Comparison of ENCODE assay signal across 2 cellular contexts in the genomic region with DNA sequence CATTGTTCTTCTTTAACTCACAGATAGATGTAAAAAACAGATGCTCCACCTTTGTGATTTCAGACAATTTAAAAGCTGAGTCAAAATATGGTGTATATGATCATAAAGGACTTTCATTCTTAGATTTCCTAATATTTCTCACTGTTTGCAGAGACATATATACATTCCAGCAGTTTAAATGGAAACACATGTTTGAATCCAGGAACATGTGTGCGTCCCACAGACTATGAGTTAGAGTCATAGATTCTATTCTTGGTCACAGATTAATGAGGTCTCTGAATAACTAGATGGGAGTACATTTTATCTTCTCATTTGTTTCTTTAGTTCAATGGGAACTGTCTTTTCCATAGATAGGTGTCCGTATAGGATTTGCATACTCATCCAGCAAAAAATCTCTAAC.
TF ChIP-seq lines count a peak whose summit lies in the region.

No MANE protein-coding gene starts in this region.

TF ChIP-seq in IMR-90, 13 proteins besides CTCF, POLR2A, EP300 and RAD21 (continued from another document):
- TF ChIP-seq, protein P1, sequence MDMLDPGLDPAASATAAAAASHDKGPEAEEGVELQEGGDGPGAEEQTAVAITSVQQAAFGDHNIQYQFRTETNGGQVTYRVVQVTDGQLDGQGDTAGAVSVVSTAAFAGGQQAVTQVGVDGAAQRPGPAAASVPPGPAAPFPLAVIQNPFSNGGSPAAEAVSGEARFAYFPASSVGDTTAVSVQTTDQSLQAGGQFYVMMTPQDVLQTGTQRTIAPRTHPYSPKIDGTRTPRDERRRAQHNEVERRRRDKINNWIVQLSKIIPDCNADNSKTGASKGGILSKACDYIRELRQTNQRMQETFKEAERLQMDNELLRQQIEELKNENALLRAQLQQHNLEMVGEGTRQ (IDR thresholded peaks at IDR 0.05; ENCODE audit: low read depth, low read length), result no peak
TF ChIP-seq in IMR-90: peak in this region for 0.

TF ChIP-seq in GM23338, 12 proteins besides CTCF, POLR2A, EP300 and RAD21 (continued from another document):
- TF ChIP-seq, protein P2, sequence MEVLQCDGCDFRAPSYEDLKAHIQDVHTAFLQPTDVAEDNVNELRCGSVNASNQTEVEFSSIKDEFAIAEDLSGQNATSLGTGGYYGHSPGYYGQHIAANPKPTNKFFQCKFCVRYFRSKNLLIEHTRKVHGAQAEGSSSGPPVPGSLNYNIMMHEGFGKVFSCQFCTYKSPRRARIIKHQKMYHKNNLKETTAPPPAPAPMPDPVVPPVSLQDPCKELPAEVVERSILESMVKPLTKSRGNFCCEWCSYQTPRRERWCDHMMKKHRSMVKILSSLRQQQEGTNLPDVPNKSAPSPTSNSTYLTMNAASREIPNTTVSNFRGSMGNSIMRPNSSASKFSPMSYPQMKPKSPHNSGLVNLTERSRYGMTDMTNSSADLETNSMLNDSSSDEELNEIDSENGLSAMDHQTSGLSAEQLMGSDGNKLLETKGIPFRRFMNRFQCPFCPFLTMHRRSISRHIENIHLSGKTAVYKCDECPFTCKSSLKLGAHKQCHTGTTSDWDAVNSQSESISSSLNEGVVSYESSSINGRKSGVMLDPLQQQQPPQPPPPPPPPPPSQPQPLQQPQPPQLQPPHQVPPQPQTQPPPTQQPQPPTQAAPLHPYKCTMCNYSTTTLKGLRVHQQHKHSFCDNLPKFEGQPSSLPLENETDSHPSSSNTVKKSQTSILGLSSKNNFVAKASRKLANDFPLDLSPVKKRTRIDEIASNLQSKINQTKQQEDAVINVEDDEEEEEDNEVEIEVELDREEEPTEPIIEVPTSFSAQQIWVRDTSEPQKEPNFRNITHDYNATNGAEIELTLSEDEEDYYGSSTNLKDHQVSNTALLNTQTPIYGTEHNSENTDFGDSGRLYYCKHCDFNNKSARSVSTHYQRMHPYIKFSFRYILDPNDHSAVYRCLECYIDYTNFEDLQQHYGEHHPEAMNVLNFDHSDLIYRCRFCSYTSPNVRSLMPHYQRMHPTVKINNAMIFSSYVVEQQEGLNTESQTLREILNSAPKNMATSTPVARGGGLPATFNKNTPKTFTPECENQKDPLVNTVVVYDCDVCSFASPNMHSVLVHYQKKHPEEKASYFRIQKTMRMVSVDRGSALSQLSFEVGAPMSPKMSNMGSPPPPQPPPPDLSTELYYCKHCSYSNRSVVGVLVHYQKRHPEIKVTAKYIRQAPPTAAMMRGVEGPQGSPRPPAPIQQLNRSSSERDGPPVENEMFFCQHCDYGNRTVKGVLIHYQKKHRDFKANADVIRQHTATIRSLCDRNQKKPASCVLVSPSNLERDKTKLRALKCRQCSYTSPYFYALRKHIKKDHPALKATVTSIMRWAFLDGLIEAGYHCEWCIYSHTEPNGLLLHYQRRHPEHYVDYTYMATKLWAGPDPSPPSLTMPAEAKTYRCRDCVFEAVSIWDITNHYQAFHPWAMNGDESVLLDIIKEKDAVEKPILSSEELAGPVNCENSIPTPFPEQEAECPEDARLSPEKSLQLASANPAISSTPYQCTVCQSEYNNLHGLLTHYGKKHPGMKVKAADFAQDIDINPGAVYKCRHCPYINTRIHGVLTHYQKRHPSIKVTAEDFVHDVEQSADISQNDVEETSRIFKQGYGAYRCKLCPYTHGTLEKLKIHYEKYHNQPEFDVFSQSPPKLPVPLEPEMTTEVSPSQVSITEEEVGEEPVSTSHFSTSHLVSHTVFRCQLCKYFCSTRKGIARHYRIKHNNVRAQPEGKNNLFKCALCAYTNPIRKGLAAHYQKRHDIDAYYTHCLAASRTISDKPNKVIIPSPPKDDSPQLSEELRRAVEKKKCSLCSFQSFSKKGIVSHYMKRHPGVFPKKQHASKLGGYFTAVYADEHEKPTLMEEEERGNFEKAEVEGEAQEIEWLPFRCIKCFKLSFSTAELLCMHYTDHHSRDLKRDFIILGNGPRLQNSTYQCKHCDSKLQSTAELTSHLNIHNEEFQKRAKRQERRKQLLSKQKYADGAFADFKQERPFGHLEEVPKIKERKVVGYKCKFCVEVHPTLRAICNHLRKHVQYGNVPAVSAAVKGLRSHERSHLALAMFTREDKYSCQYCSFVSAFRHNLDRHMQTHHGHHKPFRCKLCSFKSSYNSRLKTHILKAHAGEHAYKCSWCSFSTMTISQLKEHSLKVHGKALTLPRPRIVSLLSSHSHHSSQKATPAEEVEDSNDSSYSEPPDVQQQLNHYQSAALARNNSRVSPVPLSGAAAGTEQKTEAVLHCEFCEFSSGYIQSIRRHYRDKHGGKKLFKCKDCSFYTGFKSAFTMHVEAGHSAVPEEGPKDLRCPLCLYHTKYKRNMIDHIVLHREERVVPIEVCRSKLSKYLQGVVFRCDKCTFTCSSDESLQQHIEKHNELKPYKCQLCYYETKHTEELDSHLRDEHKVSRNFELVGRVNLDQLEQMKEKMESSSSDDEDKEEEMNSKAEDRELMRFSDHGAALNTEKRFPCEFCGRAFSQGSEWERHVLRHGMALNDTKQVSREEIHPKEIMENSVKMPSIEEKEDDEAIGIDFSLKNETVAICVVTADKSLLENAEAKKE (CRISPR knock-in tag; IDR thresholded peaks at IDR 0.05), result no peak
- TF ChIP-seq POLR2AphosphoS5 (IDR thresholded peaks at IDR 0.05; ENCODE audit: low read depth) (no peak), JUNB (IDR thresholded peaks at IDR 0.05; ENCODE audit: unreplicated experiment) (no peak), NANOG (IDR thresholded peaks at IDR 0.05; ENCODE audit: borderline replicate concordance) (no peak), EZH2 (IDR thresholded peaks at IDR 0.05; ENCODE audit: low read depth, unreplicated experiment) (no peak), ZNF331 (CRISPR knock-in tag; IDR thresholded peaks at IDR 0.05; ENCODE audit: low read depth) (no peak), ZNF114 (CRISPR knock-in tag; IDR thresholded peaks at IDR 0.05) (no peak), STAT1 (IDR thresholded peaks at IDR 0.05; ENCODE audit: unreplicated experiment) (no peak), CREB1 (CRISPR knock-in tag; IDR thresholded peaks at IDR 0.05; ENCODE audit: low read depth) (no peak)
- TF ChIP-seq, protein P3, sequence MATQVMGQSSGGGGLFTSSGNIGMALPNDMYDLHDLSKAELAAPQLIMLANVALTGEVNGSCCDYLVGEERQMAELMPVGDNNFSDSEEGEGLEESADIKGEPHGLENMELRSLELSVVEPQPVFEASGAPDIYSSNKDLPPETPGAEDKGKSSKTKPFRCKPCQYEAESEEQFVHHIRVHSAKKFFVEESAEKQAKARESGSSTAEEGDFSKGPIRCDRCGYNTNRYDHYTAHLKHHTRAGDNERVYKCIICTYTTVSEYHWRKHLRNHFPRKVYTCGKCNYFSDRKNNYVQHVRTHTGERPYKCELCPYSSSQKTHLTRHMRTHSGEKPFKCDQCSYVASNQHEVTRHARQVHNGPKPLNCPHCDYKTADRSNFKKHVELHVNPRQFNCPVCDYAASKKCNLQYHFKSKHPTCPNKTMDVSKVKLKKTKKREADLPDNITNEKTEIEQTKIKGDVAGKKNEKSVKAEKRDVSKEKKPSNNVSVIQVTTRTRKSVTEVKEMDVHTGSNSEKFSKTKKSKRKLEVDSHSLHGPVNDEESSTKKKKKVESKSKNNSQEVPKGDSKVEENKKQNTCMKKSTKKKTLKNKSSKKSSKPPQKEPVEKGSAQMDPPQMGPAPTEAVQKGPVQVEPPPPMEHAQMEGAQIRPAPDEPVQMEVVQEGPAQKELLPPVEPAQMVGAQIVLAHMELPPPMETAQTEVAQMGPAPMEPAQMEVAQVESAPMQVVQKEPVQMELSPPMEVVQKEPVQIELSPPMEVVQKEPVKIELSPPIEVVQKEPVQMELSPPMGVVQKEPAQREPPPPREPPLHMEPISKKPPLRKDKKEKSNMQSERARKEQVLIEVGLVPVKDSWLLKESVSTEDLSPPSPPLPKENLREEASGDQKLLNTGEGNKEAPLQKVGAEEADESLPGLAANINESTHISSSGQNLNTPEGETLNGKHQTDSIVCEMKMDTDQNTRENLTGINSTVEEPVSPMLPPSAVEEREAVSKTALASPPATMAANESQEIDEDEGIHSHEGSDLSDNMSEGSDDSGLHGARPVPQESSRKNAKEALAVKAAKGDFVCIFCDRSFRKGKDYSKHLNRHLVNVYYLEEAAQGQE (IDR thresholded peaks at IDR 0.05; ENCODE audit: unreplicated experiment), result no peak
- TF ChIP-seq, protein P4, sequence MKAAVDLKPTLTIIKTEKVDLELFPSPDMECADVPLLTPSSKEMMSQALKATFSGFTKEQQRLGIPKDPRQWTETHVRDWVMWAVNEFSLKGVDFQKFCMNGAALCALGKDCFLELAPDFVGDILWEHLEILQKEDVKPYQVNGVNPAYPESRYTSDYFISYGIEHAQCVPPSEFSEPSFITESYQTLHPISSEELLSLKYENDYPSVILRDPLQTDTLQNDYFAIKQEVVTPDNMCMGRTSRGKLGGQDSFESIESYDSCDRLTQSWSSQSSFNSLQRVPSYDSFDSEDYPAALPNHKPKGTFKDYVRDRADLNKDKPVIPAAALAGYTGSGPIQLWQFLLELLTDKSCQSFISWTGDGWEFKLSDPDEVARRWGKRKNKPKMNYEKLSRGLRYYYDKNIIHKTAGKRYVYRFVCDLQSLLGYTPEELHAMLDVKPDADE (IDR thresholded peaks at IDR 0.05), result no peak
